ENCODE assay signal across 29 cellular contexts in genomic region chr4:80165855-80166254, GRCh38. TPM values are rescaled to one million over a fixed set of nuclear protein-coding genes. Genes with fewer than 3 reads are reported as not detected.
"Had no signal": no experiment of that assay in that cellular context is flagged by ENCODE, and none has a peak within 500 bp of the region (broad histone marks: within the 10 kb centered on the region; RNA-seq: fewer than 3 reads in every experiment).

No MANE protein-coding gene starts in this region.

- H3K9me3 ChIP-seq: ascending aorta, esophagus muscularis mucosa, gastrocnemius medialis had no signal

- H3K27ac ChIP-seq: ascending aorta, esophagus muscularis mucosa, foreskin keratinocyte, gastrocnemius medialis, heart left ventricle had no signal

- H3K27me3 Mint-ChIP-seq: activated CD4-positive, alpha-beta T cell treated with anti-CD3 and anti-CD28 coated beads for 36 hours; activated T-helper 17 cell treated with anti-CD3 and anti-CD28 coated beads, Interleukin-2, amount 50 U/mL, for 72 hours; central memory CD8-positive, alpha-beta T cell; effector memory CD8-positive, alpha-beta T cell; T-helper 17 cell had no signal

- H3K27ac Mint-ChIP-seq: activated CD4-positive, alpha-beta T cell treated with anti-CD3 and anti-CD28 coated beads for 36 hours; activated CD8-positive, alpha-beta T cell treated with anti-CD3 and anti-CD28 coated beads for 36 hours; activated naive CD8-positive, alpha-beta T cell treated with anti-CD3 and anti-CD28 coated beads, Interleukin-2, amount 10 ng/mL, durations not matched to agents 7 days and 5 days; activated T-helper 17 cell treated with anti-CD3 and anti-CD28 coated beads, Interleukin-2, amount 50 U/mL, for 72 hours; brain; effector memory CD8-positive, alpha-beta T cell; T-helper 17 cell had no signal

- H3K4me1 ChIP-seq: ascending aorta, esophagus muscularis mucosa, foreskin keratinocyte, gastrocnemius medialis, heart left ventricle had no signal

- DNase-seq: activated CD4-positive, alpha-beta T cell treated with anti-CD3 and anti-CD28 coated beads for 36 hours; activated CD4-positive, alpha-beta T cell treated with anti-CD3 and anti-CD28 coated beads, Interleukin-2, amount 50 U/mL, for 1 hour; activated CD4-positive, alpha-beta T cell treated with anti-CD3 and anti-CD28 coated beads, Interleukin-2, amount 50 U/mL, for 48 hours; activated CD4-positive, CD25-positive, alpha-beta regulatory T cell; activated CD4-positive, CD25-positive, alpha-beta regulatory T cell treated with anti-CD3 and anti-CD28 coated beads, Interleukin-2, amount 50 U/mL, for 72 hours; activated CD8-positive, alpha-beta memory T cell treated with anti-CD3 and anti-CD28 coated beads for 24 hours; activated CD8-positive, alpha-beta T cell treated with anti-CD3 and anti-CD28 coated beads for 36 hours; activated effector memory CD4-positive, alpha-beta T cell treated with Interleukin-2 at 50 U/mL for 16 hours; activated gamma-delta T cell treated with Interleukin-2 at 50 U/mL for 16 hours; activated naive CD4-positive, alpha-beta T cell treated with anti-CD3 and anti-CD28 coated beads, Interleukin-2, amount 50 U/mL, for 16 hours; activated naive CD4-positive, alpha-beta T cell treated with Interleukin-2 at 50 U/mL for 16 hours; activated naive CD8-positive, alpha-beta T cell treated with anti-CD3 and anti-CD28 coated beads, Interleukin-2, amount 10 ng/mL, durations not matched to agents 7 days and 5 days; activated T-cell treated with anti-CD3 and anti-CD28 coated beads, Interleukin-2, amount 50 U/mL, for 4 hours; cortex of kidney; dermis blood vessel endothelial cell; effector CD4-positive, alpha-beta T cell; effector memory CD8-positive, alpha-beta T cell; erythroblast; foreskin keratinocyte; gastrocnemius medialis; glutamatergic neuron; heart left ventricle; T-helper 1 cell; T-helper 17 cell had no signal

- H3K36me3 Mint-ChIP-seq: brain had no signal

- H3K4me3 ChIP-seq: ascending aorta, esophagus muscularis mucosa, gastrocnemius medialis, heart left ventricle had no signal

- H3K4me3 Mint-ChIP-seq: activated CD4-positive, alpha-beta T cell treated with anti-CD3 and anti-CD28 coated beads for 36 hours; activated CD8-positive, alpha-beta T cell treated with anti-CD3 and anti-CD28 coated beads for 36 hours; activated naive CD8-positive, alpha-beta T cell treated with anti-CD3 and anti-CD28 coated beads, Interleukin-2, amount 10 ng/mL, durations not matched to agents 7 days and 5 days; activated T-cell treated with anti-CD3 and anti-CD28 coated beads, Interleukin-2, amount 50 U/mL, for 4 hours; activated T-helper 17 cell treated with anti-CD3 and anti-CD28 coated beads, Interleukin-2, amount 50 U/mL, for 72 hours; brain; central memory CD8-positive, alpha-beta T cell; effector memory CD8-positive, alpha-beta T cell; T-helper 17 cell had no signal

- H3K27me3 ChIP-seq: ascending aorta, esophagus muscularis mucosa, foreskin keratinocyte had no signal

- H3K4me1 Mint-ChIP-seq: activated naive CD8-positive, alpha-beta T cell treated with anti-CD3 and anti-CD28 coated beads, Interleukin-2, amount 10 ng/mL, durations not matched to agents 7 days and 5 days; activated T-helper 17 cell treated with anti-CD3 and anti-CD28 coated beads, Interleukin-2, amount 50 U/mL, for 72 hours; brain; central memory CD8-positive, alpha-beta T cell had no signal

- H3K36me3 ChIP-seq: ascending aorta, esophagus muscularis mucosa, gastrocnemius medialis, heart left ventricle had no signal

- H3K9me3 Mint-ChIP-seq: activated CD8-positive, alpha-beta T cell treated with anti-CD3 and anti-CD28 coated beads for 36 hours; activated naive CD8-positive, alpha-beta T cell treated with anti-CD3 and anti-CD28 coated beads, Interleukin-2, amount 10 ng/mL, durations not matched to agents 7 days and 5 days; activated T-cell treated with anti-CD3 and anti-CD28 coated beads, Interleukin-2, amount 50 U/mL, for 4 hours; activated T-helper 17 cell treated with anti-CD3 and anti-CD28 coated beads, Interleukin-2, amount 50 U/mL, for 72 hours; central memory CD8-positive, alpha-beta T cell; effector memory CD8-positive, alpha-beta T cell had no signal

RNA-seq across cellular contexts. Expression of gene PRDM8, which starts 31.4 kb away (rescaled TPM):
- total RNA-seq: ascending aorta had no signal
